In genomic region chr16:64983983-64984382, GRCh38 we compare ENCODE assay signal across 8 cellular contexts.
DNase-seq lines count a peak whose midpoint lies in the region; ATAC-seq and TF ChIP-seq lines count a peak whose summit lies in the region.

No MANE protein-coding gene starts in this region.

- no peak overlapping the region for H3K27ac ChIP-seq in suprapubic skin
- no peak overlapping the region for H3K27ac ChIP-seq in Peyer's patch

- DNase-seq in BJ (ENCODE audit: low read depth) (no peak), HT1080 (ENCODE audit: low read depth) (peak; percentile 54), UCSD-AML1 (lab: John Stamatoyannopoulos, UW; ENCODE audit: unreplicated experiment) (peak; percentile 13), hepatic stellate cell (ENCODE audit: low spot score) (peak; percentile 38), suprapubic skin (ENCODE audit: low spot score in 2 of 2) (no peak), Peyer's patch (no peak)
- no peak for DNase-seq in activated CD4-positive, alpha-beta T cell treated with anti-CD3 and anti-CD28 coated beads, Interleukin-2, amount 50 U/mL, for 4 hours

- H3K27me3 ChIP-seq in BJ (ENCODE audit: control insufficient read depth, insufficient read depth, low read length): no peaks in the 10 kb centered on the region
- H3K27me3 ChIP-seq in suprapubic skin: no peaks in the 10 kb centered on the region
- H3K27me3 ChIP-seq in Peyer's patch: no peaks in the 10 kb centered on the region

- peaks cover 15% of the 10 kb centered on the region for H3K36me3 ChIP-seq in BJ (ENCODE audit: control insufficient read depth, insufficient read depth, low read length)
- peaks cover 11% of the 10 kb centered on the region for H3K36me3 ChIP-seq in suprapubic skin
- H3K36me3 ChIP-seq in Peyer's patch: peaks cover 0 to 4% (median 0%) of the 10 kb centered on the region in 3 donors

- no peaks in the 10 kb centered on the region for H3K4me1 ChIP-seq in suprapubic skin
- no peaks in the 10 kb centered on the region for H3K4me1 ChIP-seq in Peyer's patch

- TF ChIP-seq CTCF in BJ (IDR thresholded peaks at IDR 0.05; ENCODE audit: insufficient read depth, low read depth, low read length) (peak; percentile 81), suprapubic skin (IDR thresholded peaks at IDR 0.05) (peak; percentile 0 to 10), Peyer's patch (IDR thresholded peaks at IDR 0.05) (peak in 2 of 6 experiments; percentile 19)

- TF ChIP-seq POLR2A in suprapubic skin (IDR thresholded peaks at IDR 0.05) (no peak), Peyer's patch (IDR thresholded peaks at IDR 0.05) (no peak)

- ATAC-seq in HG02938 (IDR thresholded peaks at IDR 0.05; ENCODE audit: unreplicated experiment): no peak

- CTCF ChIA-PET in BJ (lab: Yijun Ruan, JAX): interaction anchor here (0.7 to 1.7 kb wide), 5 partner anchors 9 to 27 kb away, joined by 3 to 5 read pairs (median 3); no protein-coding TSS in a partner anchor

- POLR2A ChIA-PET in BJ (lab: Charles Lee): no interaction called here

- H3K9me3 ChIP-seq in suprapubic skin (no peaks in the 10 kb centered on the region), Peyer's patch (no peaks in the 10 kb centered on the region)

- WGBS in suprapubic skin: 50% methylated on average over 2 of the region's 2 CpGs

- H3K4me3 ChIP-seq in BJ (ENCODE audit: low read depth, low read length): no peak overlapping the region
- no peak overlapping the region for H3K4me3 ChIP-seq in suprapubic skin
- H3K4me3 ChIP-seq in Peyer's patch: no peak overlapping the region

- no peak for TF ChIP-seq EP300 in suprapubic skin (IDR thresholded peaks at IDR 0.05)

Comparison
In these comparisons a context has a peak if more than half of its experiments do, and no peak if none do; other contexts are left out.
1. DNase-seq: peak in HT1080 (single experiment), UCSD-AML1 (single experiment) and hepatic stellate cell (single experiment); none in BJ (single experiment), suprapubic skin (0 of 2), Peyer's patch (0 of 3) and activated CD4-positive, alpha-beta T cell treated with anti-CD3 and anti-CD28 coated beads, Interleukin-2, amount 50 U/mL, for 4 hours (0 of 2).